16 cellular contexts compared by ENCODE assay signal in the genomic region with DNA sequence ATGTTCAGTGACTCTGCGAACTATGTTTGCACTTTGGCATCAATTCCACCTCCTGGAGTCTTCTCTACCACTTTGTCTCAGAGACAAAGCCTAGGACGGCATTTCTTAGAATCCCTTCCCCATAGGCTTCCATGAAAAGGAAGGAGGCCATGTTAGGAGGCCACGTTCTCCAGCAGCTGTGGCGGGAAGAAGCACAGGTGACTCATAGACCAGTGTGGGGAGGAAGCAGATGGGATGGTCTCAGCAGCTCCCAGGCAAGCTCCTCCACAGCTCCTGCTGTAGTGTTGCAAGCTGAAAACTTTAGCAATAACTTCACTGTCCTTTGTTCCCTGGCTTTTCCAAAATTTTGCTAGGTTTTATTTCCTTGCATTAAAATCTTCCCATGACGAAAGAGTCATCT.
DNase-seq lines count a peak whose midpoint lies in the region; ATAC-seq, FAIRE-seq and TF ChIP-seq lines count a peak whose summit lies in the region.
"Had no signal": no experiment of that assay in that cellular context is flagged by ENCODE, and none has a peak within 500 bp of the region (broad histone marks: within the 10 kb centered on the region; RNA-seq: fewer than 3 reads in every experiment).

No MANE protein-coding gene starts in this region.

- TF ChIP-seq CTCF in A549 (IDR thresholded peaks at IDR 0.05): no peak
- no peak for TF ChIP-seq CTCF in DOHH2 (IDR thresholded peaks at IDR 0.05; ENCODE audit: low read depth, low read length, poor library complexity, severe bottlenecking)
- TF ChIP-seq CTCF in esophagus squamous epithelium (IDR thresholded peaks at IDR 0.05): no peak
- TF ChIP-seq CTCF in hepatocyte (IDR thresholded peaks at IDR 0.05; ENCODE audit: poor library complexity): no peak
- TF ChIP-seq CTCF in adrenal gland (IDR thresholded peaks at IDR 0.05): no peak

- H3K4me2 ChIP-seq in A549 (no peak overlapping the region), DOHH2 (ENCODE audit: low read length) (peak overlapping the region; percentile 66), hepatocyte (no peak overlapping the region)

- no peak for FAIRE-seq in A549 (lab: Jason Lieb, UNC)

- H3K27ac Mint-ChIP-seq in activated T-helper 17 cell treated with anti-CD3 and anti-CD28 coated beads, Interleukin-2, amount 50 U/mL, for 72 hours: no peak overlapping the region

- H3K9me3 Mint-ChIP-seq in activated T-helper 17 cell treated with anti-CD3 and anti-CD28 coated beads, Interleukin-2, amount 50 U/mL, for 72 hours: no peaks in the 10 kb centered on the region
- H3K9me3 Mint-ChIP-seq: activated T-cell treated with anti-CD3 and anti-CD28 coated beads, Interleukin-2, amount 50 U/mL, for 4 hours had no signal

- TF ChIP-seq POLR2A in A549 (IDR thresholded peaks at IDR 0.05; ENCODE audit: low read length) (no peak), esophagus squamous epithelium (IDR thresholded peaks at IDR 0.05) (no peak), adrenal gland (IDR thresholded peaks at IDR 0.05) (no peak)

- no peak for DNase-seq in A549 (ENCODE audit: low read depth in 1 of 2, low spot score in 1 of 2)
- DNase-seq in MV-4-11 (lab: John Stamatoyannopoulos, UW): peak; percentile 70
- DNase-seq in Ammon's horn (ENCODE audit: low spot score): no peak
- DNase-seq in esophagus squamous epithelium (lab: John Stamatoyannopoulos, UW): no peak
- DNase-seq in hepatocyte (ENCODE audit: low spot score): no peak
- no peak for DNase-seq in adrenal gland
- DNase-seq: activated CD4-positive, alpha-beta T cell treated with anti-CD3 and anti-CD28 coated beads for 4 hours; activated T-cell treated with anti-CD3 and anti-CD28 coated beads, Interleukin-2, amount 50 U/mL, for 4 hours; Calu3; NCI-H1417 treated with DMSO at 0.1 percent for 48 hours; SHP77 treated with DMSO at 0.1 percent for 48 hours; sigmoid colon; stimulated activated CD4-positive, alpha-beta T cell treated with anti-CD3 and anti-CD28 coated beads, Interleukin-2, amount 100 ng/mL, for 24 hours; T1000 had no signal

- no peak overlapping the region for H3K4me3 Mint-ChIP-seq in activated T-helper 17 cell treated with anti-CD3 and anti-CD28 coated beads, Interleukin-2, amount 50 U/mL, for 72 hours
- H3K4me3 Mint-ChIP-seq: activated T-cell treated with anti-CD3 and anti-CD28 coated beads, Interleukin-2, amount 50 U/mL, for 4 hours had no signal

- peaks cover 23% of the 10 kb centered on the region for H3K27me3 Mint-ChIP-seq in activated T-helper 17 cell treated with anti-CD3 and anti-CD28 coated beads, Interleukin-2, amount 50 U/mL, for 72 hours

- H3K27me3 ChIP-seq in DOHH2 (ENCODE audit: control insufficient read depth, low read length) (no peaks in the 10 kb centered on the region), esophagus squamous epithelium (peaks cover 0 to 27% (median 0%) of the 10 kb centered on the region in 4 donors), hepatocyte (no peaks in the 10 kb centered on the region), adrenal gland (no peaks in the 10 kb centered on the region)
- H3K27me3 ChIP-seq: sigmoid colon had no signal

- no peak overlapping the region for H3K27ac ChIP-seq in A549
- peak overlapping the region; percentile 90 for H3K27ac ChIP-seq in DOHH2 (ENCODE audit: low read depth, low read length)
- no peak overlapping the region for H3K27ac ChIP-seq in esophagus squamous epithelium
- no peak overlapping the region for H3K27ac ChIP-seq in hepatocyte
- no peak overlapping the region for H3K27ac ChIP-seq in adrenal gland
- H3K27ac ChIP-seq: sigmoid colon had no signal

- H3K36me3 ChIP-seq in DOHH2 (ENCODE audit: control insufficient read depth, low read length): peaks cover 3% of the 10 kb centered on the region
- no peaks in the 10 kb centered on the region for H3K36me3 ChIP-seq in esophagus squamous epithelium
- H3K36me3 ChIP-seq in hepatocyte (replicated peaks; ENCODE audit: insufficient read depth, low read depth): no peaks in the 10 kb centered on the region
- H3K36me3 ChIP-seq in adrenal gland (replicated peaks in 1 of 2): no peaks in the 10 kb centered on the region
- H3K36me3 ChIP-seq: sigmoid colon had no signal

- no peak for ATAC-seq in A549
- ATAC-seq in activated T-helper 17 cell treated with anti-CD3 and anti-CD28 coated beads, Interleukin-2, amount 50 U/mL, for 72 hours (replicated peaks): peak; percentile 69
- ATAC-seq: activated T-cell treated with anti-CD3 and anti-CD28 coated beads, Interleukin-2, amount 50 U/mL, for 4 hours had no signal

- peaks cover 7% of the 10 kb centered on the region for H3K4me1 Mint-ChIP-seq in activated T-helper 17 cell treated with anti-CD3 and anti-CD28 coated beads, Interleukin-2, amount 50 U/mL, for 72 hours

- 47% methylated on average over 5 of the region's 5 CpGs for WGBS in A549 (ENCODE audit: missing lambda C conversion rate)
- 80 to 87% methylated on average over 2 to 4 of the region's 5 CpGs for WGBS in esophagus squamous epithelium, 2 donors
- 90% methylated on average over 5 of the region's 5 CpGs for WGBS in hepatocyte (ENCODE audit: low lambda C conversion rate, missing lambda C conversion rate)
- WGBS in adrenal gland, 4 donors: 80 to 89% (median 84%) methylated on average over 5 of the region's 5 CpGs

- CTCF ChIA-PET in A549 (lab: Yijun Ruan, JAX): no interaction called here

- intact Hi-C loops in esophagus squamous epithelium (cut with DNase I): no loop called here
- intact Hi-C loops in adrenal gland (cut with DNase I): no loop called here

- H3K4me1 ChIP-seq in A549 (no peaks in the 10 kb centered on the region), DOHH2 (ENCODE audit: control insufficient read depth, low read length) (peaks cover 80% of the 10 kb centered on the region), esophagus squamous epithelium (no peaks in the 10 kb centered on the region), hepatocyte (ENCODE audit: insufficient read depth) (no peaks in the 10 kb centered on the region), adrenal gland (replicated peaks in 1 of 2) (no peaks in the 10 kb centered on the region)

- peaks cover 22% of the 10 kb centered on the region for H3F3A ChIP-seq in DOHH2 (ENCODE audit: control insufficient read depth, insufficient read depth)

- no peak overlapping the region for H2AFZ ChIP-seq in hepatocyte

- H4K20me1 ChIP-seq in DOHH2 (ENCODE audit: control insufficient read depth, insufficient read depth, low read depth, low read length) (no peaks in the 10 kb centered on the region), hepatocyte (ENCODE audit: insufficient read depth, poor library complexity, severe bottlenecking) (no peaks in the 10 kb centered on the region)

- no peak for TF ChIP-seq RAD21 in A549 (conservative IDR thresholded peaks at IDR 0.05 in 1 of 2, IDR thresholded peaks at IDR 0.05 in 1 of 2)

- TF ChIP-seq EP300 in A549 (IDR thresholded peaks at IDR 0.05): no peak

- H3K9me3 ChIP-seq in A549 (no peaks in the 10 kb centered on the region), DOHH2 (ENCODE audit: control insufficient read depth, insufficient read depth, low read length) (peaks cover 4% of the 10 kb centered on the region; the same call in 1 of the 2 replicates), esophagus squamous epithelium (no peaks in the 10 kb centered on the region), hepatocyte (ENCODE audit: low read depth) (no peaks in the 10 kb centered on the region), adrenal gland (replicated peaks in 1 of 3) (no peaks in the 10 kb centered on the region)
- H3K9me3 ChIP-seq: sigmoid colon had no signal

- H3K9me2 ChIP-seq in DOHH2 (replicated peaks; ENCODE audit: control insufficient read depth, low read length) (no peaks in the 10 kb centered on the region), hepatocyte (replicated peaks; ENCODE audit: insufficient read depth) (no peaks in the 10 kb centered on the region)

- H3K79me2 ChIP-seq in DOHH2 (ENCODE audit: control insufficient read depth, low read length): no peaks in the 10 kb centered on the region
- H3K79me2 ChIP-seq in hepatocyte: no peaks in the 10 kb centered on the region

- H3K4me3 ChIP-seq in A549: no peak overlapping the region
- H3K4me3 ChIP-seq in DOHH2 (ENCODE audit: low read length): peak overlapping the region; percentile 44; the same call in 1 of the 2 replicates
- no peak overlapping the region for H3K4me3 ChIP-seq in esophagus squamous epithelium
- no peak overlapping the region for H3K4me3 ChIP-seq in hepatocyte
- no peak overlapping the region for H3K4me3 ChIP-seq in adrenal gland
- H3K4me3 ChIP-seq: sigmoid colon had no signal

- H3K36me3 Mint-ChIP-seq in activated T-helper 17 cell treated with anti-CD3 and anti-CD28 coated beads, Interleukin-2, amount 50 U/mL, for 72 hours (ENCODE audit: low read depth): no peaks in the 10 kb centered on the region

- POLR2A ChIA-PET in A549 (lab: Yijun Ruan, JAX): no interaction called here

TF ChIP-seq in A549, 52 proteins besides CTCF, POLR2A, EP300 and RAD21:
- TF ChIP-seq KDM5A (IDR thresholded peaks at IDR 0.05) (no peak), HOXB13 (CRISPR knock-in tag; IDR thresholded peaks at IDR 0.05; ENCODE audit: low read depth) (no peak), ZNF302 (CRISPR knock-in tag; IDR thresholded peaks at IDR 0.05) (no peak)
- TF ChIP-seq, protein P1, sequence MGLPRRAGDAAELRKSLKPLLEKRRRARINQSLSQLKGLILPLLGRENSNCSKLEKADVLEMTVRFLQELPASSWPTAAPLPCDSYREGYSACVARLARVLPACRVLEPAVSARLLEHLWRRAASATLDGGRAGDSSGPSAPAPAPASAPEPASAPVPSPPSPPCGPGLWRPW (IDR thresholded peaks at IDR 0.05): no peak
- TF ChIP-seq, protein P2, sequence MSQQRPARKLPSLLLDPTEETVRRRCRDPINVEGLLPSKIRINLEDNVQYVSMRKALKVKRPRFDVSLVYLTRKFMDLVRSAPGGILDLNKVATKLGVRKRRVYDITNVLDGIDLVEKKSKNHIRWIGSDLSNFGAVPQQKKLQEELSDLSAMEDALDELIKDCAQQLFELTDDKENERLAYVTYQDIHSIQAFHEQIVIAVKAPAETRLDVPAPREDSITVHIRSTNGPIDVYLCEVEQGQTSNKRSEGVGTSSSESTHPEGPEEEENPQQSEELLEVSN (IDR thresholded peaks at IDR 0.05; ENCODE audit: borderline replicate concordance, low read depth): 0 out of 2 replicates have a peak, but pooled peaks have one; percentile 18
